Comparison of ENCODE assay signal across 20 cellular contexts in the genomic region with DNA sequence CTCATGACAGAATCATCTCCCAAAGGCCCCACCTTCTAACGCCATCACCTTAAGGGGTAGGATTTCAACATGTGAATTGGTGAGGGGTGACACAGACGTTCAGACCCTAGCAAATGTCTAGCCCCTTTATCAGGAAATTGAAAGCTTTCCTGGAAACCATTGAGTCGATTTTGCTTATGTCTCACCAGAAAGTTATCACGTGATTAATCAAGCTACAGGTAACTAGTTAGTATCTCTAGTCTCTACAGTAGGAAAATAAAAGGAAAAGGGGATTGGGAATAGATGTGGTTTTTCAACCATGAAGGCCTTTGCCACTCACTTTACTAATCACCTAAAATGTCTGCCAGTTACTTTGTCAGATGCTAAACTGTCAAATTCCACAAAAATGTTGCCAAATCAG.
A peak's percentile ranks its signal among the peaks of the same experiment; 100 is the strongest.
DNase-seq lines count a peak whose midpoint lies in the region; ATAC-seq, FAIRE-seq and TF ChIP-seq lines count a peak whose summit lies in the region.
"Had no signal": no experiment of that assay in that cellular context is flagged by ENCODE, and none has a peak within 500 bp of the region (broad histone marks: within the 10 kb centered on the region; RNA-seq: fewer than 3 reads in every experiment).

No MANE protein-coding gene starts in this region.

- no TSS peak for BruUV-seq in HepG2 (replicated peaks; lab: Mats Ljungman, UMichigan)
- no TSS peak for BruUV-seq in K562 (replicated peaks; lab: Mats Ljungman, UMichigan)

- ATAC-seq in HepG2 (no peak), right lobe of liver (no peak), K562 (no peak)
- ATAC-seq: A549; CD8-positive, alpha-beta T cell had no signal

- no peak for TF ChIP-seq RAD21 in HepG2 (CRISPR knock-in tag; IDR thresholded peaks at IDR 0.05)
- no peak for TF ChIP-seq RAD21 in K562 (CRISPR knock-in tag; conservative IDR thresholded peaks at IDR 0.05 in 1 of 2, IDR thresholded peaks at IDR 0.05 in 1 of 2)

- H3K27me3 ChIP-seq in HepG2 (ENCODE audit: control insufficient read depth in 1 of 2, insufficient read depth in 2 of 2, low read length in 2 of 2) (no peaks in the 10 kb centered on the region), right lobe of liver (no peaks in the 10 kb centered on the region), K562 (ENCODE audit: control insufficient read depth in 2 of 2, insufficient read depth in 2 of 2, low read length in 2 of 2) (no peaks in the 10 kb centered on the region)
- H3K27me3 ChIP-seq: BLaER1 treated with 17β-estradiol and CSF1 and Interleukin-3, amounts not matched to agents 10 nM and 100 nM had no signal

- 0% methylated on average over 4 of the region's 4 CpGs for WGBS in HepG2 (ENCODE audit: low lambda C conversion rate)
- WGBS in right lobe of liver (ENCODE audit: insufficient coverage, low coverage, low lambda C conversion rate, missing lambda C conversion rate): 48% methylated on average over 4 of the region's 4 CpGs
- WGBS in K562 (ENCODE audit: insufficient coverage, low coverage, missing lambda C conversion rate): 0% methylated on average over 4 of the region's 4 CpGs

- CTCF ChIA-PET in HepG2 (lab: Yijun Ruan, JAX; ENCODE audit: low intra/inter-chr PET ratio, low total read pairs): no interaction called here
- CTCF ChIA-PET in K562 (lab: Yijun Ruan, JAX; ENCODE audit: low intra/inter-chr PET ratio): no interaction called here

- no peaks in the 10 kb centered on the region; the same call in 1 of the 2 replicates for H3K9me3 ChIP-seq in HepG2 (ENCODE audit: low read length)
- no peaks in the 10 kb centered on the region for H3K9me3 ChIP-seq in right lobe of liver
- no peaks in the 10 kb centered on the region for H3K9me3 ChIP-seq in K562 (replicated peaks; ENCODE audit: control insufficient read depth, insufficient read depth, low read depth, low read length)
- H3K9me3 ChIP-seq: A549; BLaER1 treated with 17β-estradiol and CSF1 and Interleukin-3, amounts not matched to agents 10 nM and 100 nM; Caco-2 had no signal

- H3K4me1 ChIP-seq in HepG2 (ENCODE audit: insufficient read depth, low read length) (no peaks in the 10 kb centered on the region), right lobe of liver (no peaks in the 10 kb centered on the region), K562 (replicated peaks in 1 of 2; ENCODE audit: control insufficient read depth in 2 of 2, insufficient read depth in 2 of 2, low read length in 2 of 2) (no peaks in the 10 kb centered on the region)
- H3K4me1 ChIP-seq: A549; BLaER1 treated with 17β-estradiol and CSF1 and Interleukin-3, amounts not matched to agents 10 nM and 100 nM; Caco-2 had no signal

- intact Hi-C loops in HepG2 (cut with micrococcal nuclease; ENCODE audit: unreplicated experiment) (no loop called here), right lobe of liver (cut with DNase I) (no loop called here), K562 (cut with micrococcal nuclease) (no loop called here)

- POLR2A ChIA-PET in HepG2 (lab: Yijun Ruan, JAX): no interaction called here
- POLR2A ChIA-PET in K562 (lab: Yijun Ruan, JAX): no interaction called here

- in situ Hi-C loops in HepG2 (cut with HindIII; ENCODE audit: extremely low pct_ligation_motif_present, low pct_unique_long_range_greater_than_20kb): no loop called here
- in situ Hi-C loops in K562 (cut with MboI): no loop called here

- H3K4me2 ChIP-seq in HepG2 (ENCODE audit: low read depth, low read length) (no peak overlapping the region), K562 (ENCODE audit: insufficient read depth, low read length) (no peak overlapping the region)
- H3K4me2 ChIP-seq: A549; BLaER1 treated with 17β-estradiol and CSF1 and Interleukin-3, amounts not matched to agents 10 nM and 100 nM had no signal

- H3K9ac ChIP-seq in HepG2 (ENCODE audit: insufficient read depth, low read depth, low read length): no peak overlapping the region
- no peak overlapping the region for H3K9ac ChIP-seq in K562 (ENCODE audit: insufficient read depth in 1 of 2, low read depth in 2 of 2, low read length in 2 of 2)
- H3K9ac ChIP-seq: BLaER1 treated with 17β-estradiol and CSF1 and Interleukin-3, amounts not matched to agents 10 nM and 100 nM had no signal

- H3K79me2 ChIP-seq in HepG2 (ENCODE audit: insufficient read depth, low read length): no peaks in the 10 kb centered on the region
- no peaks in the 10 kb centered on the region for H3K79me2 ChIP-seq in K562 (ENCODE audit: control insufficient read depth, insufficient read depth, low read length)

- H3K9me1 ChIP-seq in K562 (ENCODE audit: control insufficient read depth, insufficient read depth, low read length): no peaks in the 10 kb centered on the region

- no peak overlapping the region for H3K4me3 ChIP-seq in HepG2 (replicated peaks in 1 of 3; ENCODE audit: insufficient read depth in 1 of 3, low read depth in 2 of 3, low read length in 3 of 3)
- H3K4me3 ChIP-seq in right lobe of liver: no peak overlapping the region
- H3K4me3 ChIP-seq in K562: no peak overlapping the region
- H3K4me3 ChIP-seq: A549; BLaER1 treated with 17β-estradiol and CSF1 and Interleukin-3, amounts not matched to agents 10 nM and 100 nM had no signal

- no peaks in the 10 kb centered on the region for H4K20me1 ChIP-seq in HepG2 (ENCODE audit: insufficient read depth, low read length)
- no peaks in the 10 kb centered on the region for H4K20me1 ChIP-seq in K562 (replicated peaks; ENCODE audit: control insufficient read depth, insufficient read depth, low read length)
- H4K20me1 ChIP-seq: BLaER1 treated with 17β-estradiol and CSF1 and Interleukin-3, amounts not matched to agents 10 nM and 100 nM had no signal

- no peak for FAIRE-seq in HepG2 (lab: Jason Lieb, UNC)
- no peak for FAIRE-seq in K562 (lab: Jason Lieb, UNC)
- FAIRE-seq: A549, D721Med, G401.6, GM12891, GM19239 had no signal

- no peak for TF ChIP-seq CTCF in HepG2 (CRISPR knock-in tag; IDR thresholded peaks at IDR 0.05)
- no peak for TF ChIP-seq CTCF in right lobe of liver (IDR thresholded peaks at IDR 0.05)
- TF ChIP-seq CTCF in K562 (IDR thresholded peaks at IDR 0.05 in 2 of 3, conservative IDR thresholded peaks at IDR 0.05 in 1 of 3; ENCODE audit: insufficient read depth in 2 of 3, low read depth in 1 of 3, low read length in 3 of 3): no peak

- TF ChIP-seq POLR2A in HepG2 (IDR thresholded peaks at IDR 0.05; ENCODE audit: insufficient read depth in 1 of 2, low read depth in 2 of 2, low read length in 2 of 2) (no peak), right lobe of liver (IDR thresholded peaks at IDR 0.05) (no peak), K562 (conservative IDR thresholded peaks at IDR 0.05) (no peak)

- H2AFZ ChIP-seq in HepG2 (ENCODE audit: low read length): no peak overlapping the region
- no peak overlapping the region for H2AFZ ChIP-seq in K562 (ENCODE audit: low read depth, low read length)

- no peak for TF ChIP-seq EP300 in HepG2 (IDR thresholded peaks at IDR 0.05; ENCODE audit: low read depth in 2 of 2, low read length in 2 of 2)
- TF ChIP-seq EP300 in HepG2 (CRISPR knock-in tag; IDR thresholded peaks at IDR 0.05; ENCODE audit: borderline replicate concordance): no peak
- no peak for TF ChIP-seq EP300 in K562 (IDR thresholded peaks at IDR 0.05; ENCODE audit: low read length)

- no peak overlapping the region for H3K27ac ChIP-seq in HepG2 (ENCODE audit: extremely low read length, insufficient read depth, low read length)
- no peak overlapping the region for H3K27ac ChIP-seq in right lobe of liver
- H3K27ac ChIP-seq in K562 (ENCODE audit: extremely low read depth, low read depth, low read length): no peak overlapping the region
- H3K27ac ChIP-seq: 22Rv1; A549; BLaER1 treated with 17β-estradiol and CSF1 and Interleukin-3, amounts not matched to agents 10 nM and 100 nM; C4-2B had no signal

- DNase-seq in HepG2 (ENCODE audit: low spot score): no peak
- no peak for DNase-seq in right lobe of liver
- DNase-seq in K562 (ENCODE audit: extremely low read depth in 1 of 4, low spot score in 3 of 4): no peak
- no peak for DNase-seq in activated CD4-positive, alpha-beta T cell treated with anti-CD3 and anti-CD28 coated beads, Interleukin-2, amount 50 U/mL, for 1 hour
- DNase-seq in SHP77 (lab: John Stamatoyannopoulos, UW): no peak
- DNase-seq: AML-193; Caco-2; Calu3; CD4-positive, alpha-beta T cell; CD8-positive, alpha-beta T cell; DMS79; GF-D8 had no signal

- H3K36me3 ChIP-seq in HepG2 (replicated peaks in 1 of 2; ENCODE audit: control insufficient read depth in 1 of 2, insufficient read depth in 2 of 2, low read length in 2 of 2) (no peaks in the 10 kb centered on the region), right lobe of liver (no peaks in the 10 kb centered on the region), K562 (ENCODE audit: control insufficient read depth, insufficient read depth, low read length) (no peaks in the 10 kb centered on the region)
- H3K36me3 ChIP-seq: BLaER1 treated with 17β-estradiol and CSF1 and Interleukin-3, amounts not matched to agents 10 nM and 100 nM had no signal

TF ChIP-seq in HepG2, 621 proteins besides CTCF, POLR2A, EP300 and RAD21:
- peak; percentile 69; the same call in 1 of the 2 replicates for TF ChIP-seq RAD51 (IDR thresholded peaks at IDR 0.05; ENCODE audit: borderline replicate concordance)
- no peak for TF ChIP-seq ZNF543 (CRISPR knock-in tag; IDR thresholded peaks at IDR 0.05)
- no peak for TF ChIP-seq IRX3 (CRISPR knock-in tag; IDR thresholded peaks at IDR 0.05; ENCODE audit: borderline replicate concordance, low read depth)
TF ChIP-seq in HepG2: peak in this region for 1.

TF ChIP-seq in K562, 482 proteins besides CTCF, POLR2A, EP300 and RAD21:
- TF ChIP-seq, protein P1, sequence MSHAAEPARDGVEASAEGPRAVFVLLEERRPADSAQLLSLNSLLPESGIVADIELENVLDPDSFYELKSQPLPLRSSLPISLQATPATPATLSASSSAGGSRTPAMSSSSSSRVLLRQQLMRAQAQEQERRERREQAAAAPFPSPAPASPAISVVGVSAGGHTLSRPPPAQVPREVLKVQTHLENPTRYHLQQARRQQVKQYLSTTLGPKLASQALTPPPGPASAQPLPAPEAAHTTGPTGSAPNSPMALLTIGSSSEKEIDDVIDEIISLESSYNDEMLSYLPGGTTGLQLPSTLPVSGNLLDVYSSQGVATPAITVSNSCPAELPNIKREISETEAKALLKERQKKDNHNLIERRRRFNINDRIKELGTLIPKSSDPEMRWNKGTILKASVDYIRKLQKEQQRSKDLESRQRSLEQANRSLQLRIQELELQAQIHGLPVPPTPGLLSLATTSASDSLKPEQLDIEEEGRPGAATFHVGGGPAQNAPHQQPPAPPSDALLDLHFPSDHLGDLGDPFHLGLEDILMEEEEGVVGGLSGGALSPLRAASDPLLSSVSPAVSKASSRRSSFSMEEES (CRISPR knock-in tag; IDR thresholded peaks at IDR 0.05): peak; percentile 74
- TF ChIP-seq CBFA2T3 (IDR thresholded peaks at IDR 0.05): no peak
TF ChIP-seq in K562: peak in this region for 1.
